30 cellular contexts compared by ENCODE assay signal in genomic region chr1:12107718-12108117, GRCh38. TPM values are rescaled to one million over a fixed set of nuclear protein-coding genes. Genes with fewer than 3 reads are reported as not detected.
"Had no signal": no experiment of that assay in that cellular context is flagged by ENCODE, and none has a peak within 500 bp of the region (broad histone marks: within the 10 kb centered on the region; RNA-seq: fewer than 3 reads in every experiment).

No MANE protein-coding gene starts in this region.

- H3K27ac ChIP-seq: ascending aorta, cardiac muscle cell, SJSA1, WERI-Rb-1 had no signal

- H3K4me3 ChIP-seq: ascending aorta, cardiac muscle cell, SJSA1 had no signal

- DNase-seq: activated CD4-positive, alpha-beta T cell treated with anti-CD3 and anti-CD28 coated beads for 1 hour; activated CD4-positive, alpha-beta T cell treated with anti-CD3 and anti-CD28 coated beads for 48 hours; activated CD4-positive, CD25-positive, alpha-beta regulatory T cell; activated CD8-positive, alpha-beta T cell treated with anti-CD3 and anti-CD28 coated beads, Interleukin-2, amount 10 ng/mL, durations not matched to agents 7 days and 5 days; activated gamma-delta T cell; activated naive CD4-positive, alpha-beta T cell treated with Interleukin-2 at 50 U/mL for 16 hours; activated naive CD8-positive, alpha-beta T cell treated with anti-CD3 and anti-CD28 coated beads, Interleukin-2, amount 10 ng/mL, durations not matched to agents 7 days and 5 days; activated T-cell treated with anti-CD3 and anti-CD28 coated beads, Interleukin-2, amount 50 U/mL, for 24 hours; amygdala; Karpas-422; KBM-7; NCI-H1048; NCI-H1105 treated with DMSO at 0.1 percent for 48 hours; NCI-H1436; NCI-H1694; NCI-H1930; NCI-H2081 treated with DMSO at 0.1 percent for 48 hours; NCI-H226; NCI-H446 treated with DMSO at 0.1 percent for 48 hours; NCI-H524 treated with DMSO at 0.1 percent for 48 hours; SHP77 treated with DMSO at 0.1 percent for 48 hours; SK-N-SH; T-helper 9 cell; WERI-Rb-1 had no signal

- H3K27me3 ChIP-seq: ascending aorta, cardiac muscle cell, SJSA1 had no signal

- H3K4me1 ChIP-seq: ascending aorta had no signal

- H3K9ac ChIP-seq: SK-N-SH had no signal

- H3K4me2 ChIP-seq: SK-N-SH had no signal

- H3K9me3 ChIP-seq: ascending aorta, SJSA1, SK-N-SH had no signal

- ATAC-seq: activated CD8-positive, alpha-beta T cell treated with anti-CD3 and anti-CD28 coated beads, Interleukin-2, amount 10 ng/mL, durations not matched to agents 7 days and 5 days; Panc1 had no signal

- H3K36me3 ChIP-seq: ascending aorta, cardiac muscle cell, SJSA1, WERI-Rb-1 had no signal

RNA-seq across cellular contexts. Expression of gene TNFRSF8, which starts 44.6 kb away (rescaled TPM):
- total RNA-seq: MCF 10A, RPMI7951, SJSA1 had no signal
- polyA plus RNA-seq: cardiac muscle cell had no signal

RNA-seq across cellular contexts. Expression of gene TNFRSF1B, which starts 59.1 kb away (rescaled TPM):
- total RNA-seq: MCF 10A, RPMI7951 had no signal
- polyA plus RNA-seq: cardiac muscle cell had no signal
